ENCODE assay signal across 8 cellular contexts in the genomic region with DNA sequence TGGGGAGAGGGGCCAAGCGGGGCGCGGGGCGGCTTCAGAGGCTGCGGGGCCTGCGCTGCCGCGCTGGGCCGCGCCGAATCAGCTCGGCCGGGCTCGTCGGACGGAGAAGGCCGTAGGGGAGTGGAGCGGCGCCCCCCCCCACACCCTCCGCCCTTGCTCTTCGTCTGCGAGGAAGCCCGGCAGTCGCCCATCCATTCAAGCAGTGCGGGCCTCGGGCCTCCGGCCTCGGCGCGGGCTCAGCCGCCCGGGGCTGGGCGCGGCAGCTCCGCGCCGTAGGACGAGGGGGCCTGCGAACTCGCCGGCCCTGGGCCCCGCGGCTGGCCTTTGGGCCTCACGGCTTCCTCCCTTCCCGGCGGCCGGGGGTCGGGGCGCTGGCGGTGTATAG. TPM values are rescaled to one million over a fixed set of nuclear protein-coding genes. Genes with fewer than 3 reads are reported as not detected.
DNase-seq lines count a peak whose midpoint lies in the region; ATAC-seq and TF ChIP-seq lines count a peak whose summit lies in the region.

No MANE protein-coding gene starts in this region.

- H3K9me3 ChIP-seq in cardiac muscle cell (ENCODE audit: low read depth) (no peaks in the 10 kb centered on the region), skeletal muscle satellite cell (replicated peaks; ENCODE audit: low read length) (no peaks in the 10 kb centered on the region)

- H3K27me3 Mint-ChIP-seq in T-cell = no peaks in the 10 kb centered on the region

- H3K4me3 Mint-ChIP-seq in T-cell = peak overlapping the region; percentile 83 to 88 (median 87)

- CTCF ChIA-PET in T-cell (lab: Charles Lee) = interaction anchor here in 1 of 2 donors (0.7 to 2.6 kb wide), 2 partner anchors 24 to 130 kb away, joined by 5 to 17 read pairs; no protein-coding TSS in a partner anchor

- ATAC-seq in GM18511 (IDR thresholded peaks at IDR 0.05; ENCODE audit: unreplicated experiment) (peak; percentile 34), HG02678 (IDR thresholded peaks at IDR 0.05; ENCODE audit: unreplicated experiment) (peak; percentile 30), T-cell (replicated peaks in 1 of 4) (peak; percentile 37 to 54 (median 50))

- H3K27ac Mint-ChIP-seq in T-cell = peak overlapping the region; percentile 82 to 92

- H3K36me3 Mint-ChIP-seq in T-cell = peaks cover 17% of the 10 kb centered on the region

- POLR2A ChIA-PET in T-cell (lab: Charles Lee) = interaction anchor here (0.6 to 1.5 kb wide), 3 partner anchors 23 to 254 kb away, joined by 3 to 6 read pairs (median 6); partner anchors contain the start of gene CITED4 (in 1 of the 2)

- H3K27me3 ChIP-seq in cardiac muscle cell = no peaks in the 10 kb centered on the region
- no peaks in the 10 kb centered on the region for H3K27me3 ChIP-seq in skeletal muscle satellite cell (ENCODE audit: control insufficient read depth, insufficient read depth, low read length)

- H3K27ac ChIP-seq in cardiac muscle cell = peak overlapping the region; percentile 94

- DNase-seq in T-cell = no peak
- DNase-seq in cardiac muscle cell (ENCODE audit: low read depth in 1 of 2, low spot score in 1 of 2) = no peak
- no peak for DNase-seq in DMS 273 (lab: John Stamatoyannopoulos, UW; ENCODE audit: unreplicated experiment)
- no peak for DNase-seq in mucosa of gallbladder (ENCODE audit: low spot score)
- no peak for DNase-seq in DMS79 treated with DMSO at 0.1 percent for 48 hours (lab: John Stamatoyannopoulos, UW)

- H3K4me1 ChIP-seq in cardiac muscle cell (ENCODE audit: low read depth) (peaks cover 10% of the 10 kb centered on the region), skeletal muscle satellite cell (ENCODE audit: control insufficient read depth, insufficient read depth, low read length) (peaks cover 63% of the 10 kb centered on the region)

- H3K9ac ChIP-seq in skeletal muscle satellite cell (ENCODE audit: low read depth, low read length) = peak overlapping the region; percentile 95

- peaks cover 8% of the 10 kb centered on the region for H3K36me3 ChIP-seq in cardiac muscle cell
- peaks cover 19% of the 10 kb centered on the region for H3K36me3 ChIP-seq in skeletal muscle satellite cell (ENCODE audit: insufficient read depth, low read length)

- peak overlapping the region; percentile 82 for H3K4me2 ChIP-seq in skeletal muscle satellite cell (ENCODE audit: low read length)

- peaks cover 25 to 29% (median 27%) of the 10 kb centered on the region in 3 donors for H3K4me1 Mint-ChIP-seq in T-cell

- H3K4me3 ChIP-seq in cardiac muscle cell = peak overlapping the region; percentile 51
- peak overlapping the region; percentile 92 for H3K4me3 ChIP-seq in skeletal muscle satellite cell (ENCODE audit: low read length)

- H3K9me3 Mint-ChIP-seq in T-cell = no peaks in the 10 kb centered on the region

- no peak for TF ChIP-seq CTCF in cardiac muscle cell (IDR thresholded peaks at IDR 0.05; ENCODE audit: low read depth, low read length)

RNA-seq across cellular contexts. Expression of gene CTPS1, which starts 0.6 kb away (rescaled TPM):
- total RNA-seq in T-cell (10 to 100 TPM; 26.0 to 57.2 (median 29.1) TPM), cardiac muscle cell (18.7 and 25.2 TPM in 2 replicates), mucosa of gallbladder (20.4 TPM)
- 26.0 and 38.0 TPM in 2 replicates for polyA plus RNA-seq in cardiac muscle cell
- 26.1 and 32.8 TPM in 2 replicates for total RNA-seq in skeletal muscle satellite cell (2012; rRNA removed)

RNA-seq across cellular contexts. Expression of gene SLFNL1, which starts 41.5 kb away (rescaled TPM):
- total RNA-seq in T-cell (under 1 TPM; 0.25 to 0.98 (median 0.82) TPM), cardiac muscle cell (1.5 and 3.0 TPM in 2 replicates), mucosa of gallbladder (0.60 TPM)
- 0.73 and 1.0 TPM in 2 replicates for polyA plus RNA-seq in cardiac muscle cell
- 0.22 and 0.25 TPM in 2 replicates for total RNA-seq in skeletal muscle satellite cell (2012; rRNA removed)
